13 cellular contexts compared by ENCODE assay signal in genomic region chr1:153680120-153680403, GRCh38. TPM values are rescaled to one million over a fixed set of nuclear protein-coding genes. Genes with fewer than 3 reads are reported as not detected.
A peak's percentile ranks its signal among the peaks of the same experiment; 100 is the strongest.
DNase-seq lines count a peak whose midpoint lies in the region; ATAC-seq and TF ChIP-seq lines count a peak whose summit lies in the region.
"Had no signal": no experiment of that assay in that cellular context is flagged by ENCODE, and none has a peak within 500 bp of the region (broad histone marks: within the 10 kb centered on the region; RNA-seq: fewer than 3 reads in every experiment).

No MANE protein-coding gene starts in this region.

- H3K4me3 ChIP-seq in kidney epithelial cell (ENCODE audit: low read depth, low read length) (peak overlapping the region; percentile 52), stomach smooth muscle (ENCODE audit: low read length in 2 of 2) (peak overlapping the region; percentile 72 to 73)

- H3K9ac ChIP-seq in stomach smooth muscle (ENCODE audit: low read length in 2 of 2) = no peak overlapping the region

- H3K36me3 Mint-ChIP-seq in T-helper 1 cell treated with Interleukin-12 subunit alpha and Interleukin-12 subunit beta and Interleukin-4 antibody, amounts not matched to agents 30 μg/mL and 1 μg/mL, for 36 hours (ENCODE audit: low read depth) = peaks cover 3% of the 10 kb centered on the region
- no peaks in the 10 kb centered on the region for H3K36me3 Mint-ChIP-seq in activated naive CD8-positive, alpha-beta T cell treated with anti-CD3 and anti-CD28 coated beads, Interleukin-2, amount 10 ng/mL, durations not matched to agents 7 days and 5 days

- H3K9me3 ChIP-seq in stomach smooth muscle (ENCODE audit: control insufficient read depth in 2 of 2, low read length in 2 of 2) = no peaks in the 10 kb centered on the region

- no peak for DNase-seq in T-helper 1 cell
- no peak for DNase-seq in activated naive CD8-positive, alpha-beta T cell treated with anti-CD3 and anti-CD28 coated beads, Interleukin-2, amount 10 ng/mL, durations not matched to agents 7 days and 5 days
- DNase-seq in kidney epithelial cell (ENCODE audit: low read depth) = no peak
- no peak for DNase-seq in kidney tubule cell (ENCODE audit: low spot score)
- no peak for DNase-seq in stimulated activated CD4-positive, alpha-beta T cell treated with anti-CD3 and anti-CD28 coated beads, Interleukin-1b, Interleukin-23, amount 100 ng/mL, for 48 hours
- DNase-seq: 8988T, GDM1, IMR-90 had no signal

- peak overlapping the region; percentile 76 for H3K4me3 Mint-ChIP-seq in T-helper 1 cell treated with Interleukin-12 subunit alpha and Interleukin-12 subunit beta and Interleukin-4 antibody, amounts not matched to agents 30 μg/mL and 1 μg/mL, for 36 hours
- H3K4me3 Mint-ChIP-seq in activated naive CD8-positive, alpha-beta T cell treated with anti-CD3 and anti-CD28 coated beads, Interleukin-2, amount 10 ng/mL, durations not matched to agents 7 days and 5 days = peak overlapping the region; percentile 79

- H3K36me3 ChIP-seq in kidney epithelial cell (ENCODE audit: control insufficient read depth, insufficient read depth, low read length) = no peaks in the 10 kb centered on the region
- no peaks in the 10 kb centered on the region for H3K36me3 ChIP-seq in stomach smooth muscle (ENCODE audit: control insufficient read depth in 2 of 2, insufficient read depth in 2 of 2, low read length in 2 of 2)

- POLR2A ChIA-PET in activated naive CD8-positive, alpha-beta T cell treated with anti-CD3 and anti-CD28 coated beads, Interleukin-2, amount 10 ng/mL, durations not matched to agents 7 days and 5 days (lab: Charles Lee) = interaction anchor here (2.3 kb wide), 1 partner anchor 311 kb away, joined by 6 read pairs; the partner anchor contains the start of gene RPS27

- no peak overlapping the region for H3K27ac Mint-ChIP-seq in T-helper 1 cell treated with Interleukin-12 subunit alpha and Interleukin-12 subunit beta and Interleukin-4 antibody, amounts not matched to agents 30 μg/mL and 1 μg/mL, for 36 hours
- no peak overlapping the region for H3K27ac Mint-ChIP-seq in activated naive CD8-positive, alpha-beta T cell treated with anti-CD3 and anti-CD28 coated beads, Interleukin-2, amount 10 ng/mL, durations not matched to agents 7 days and 5 days

- H3K27ac ChIP-seq in stomach smooth muscle (ENCODE audit: low read length) = no peak overlapping the region
- H3K27ac ChIP-seq: epithelial cell of prostate had no signal

- peaks cover 65% of the 10 kb centered on the region for H3K27me3 Mint-ChIP-seq in T-helper 1 cell treated with Interleukin-12 subunit alpha and Interleukin-12 subunit beta and Interleukin-4 antibody, amounts not matched to agents 30 μg/mL and 1 μg/mL, for 36 hours (ENCODE audit: low read depth)
- H3K27me3 Mint-ChIP-seq in activated naive CD8-positive, alpha-beta T cell treated with anti-CD3 and anti-CD28 coated beads, Interleukin-2, amount 10 ng/mL, durations not matched to agents 7 days and 5 days = peaks cover 56% of the 10 kb centered on the region

- H3K9me3 Mint-ChIP-seq in T-helper 1 cell treated with Interleukin-12 subunit alpha and Interleukin-12 subunit beta and Interleukin-4 antibody, amounts not matched to agents 30 μg/mL and 1 μg/mL, for 36 hours = no peaks in the 10 kb centered on the region
- H3K9me3 Mint-ChIP-seq in activated naive CD8-positive, alpha-beta T cell treated with anti-CD3 and anti-CD28 coated beads, Interleukin-2, amount 10 ng/mL, durations not matched to agents 7 days and 5 days = no peaks in the 10 kb centered on the region

- peaks cover 16% of the 10 kb centered on the region for H3K4me1 Mint-ChIP-seq in T-helper 1 cell treated with Interleukin-12 subunit alpha and Interleukin-12 subunit beta and Interleukin-4 antibody, amounts not matched to agents 30 μg/mL and 1 μg/mL, for 36 hours (ENCODE audit: low read depth)
- H3K4me1 Mint-ChIP-seq in activated naive CD8-positive, alpha-beta T cell treated with anti-CD3 and anti-CD28 coated beads, Interleukin-2, amount 10 ng/mL, durations not matched to agents 7 days and 5 days = peaks cover 20% of the 10 kb centered on the region

- ATAC-seq in activated naive CD8-positive, alpha-beta T cell treated with anti-CD3 and anti-CD28 coated beads, Interleukin-2, amount 10 ng/mL, durations not matched to agents 7 days and 5 days (ENCODE audit: low read depth) = no peak
- ATAC-seq in HG03108 (IDR thresholded peaks at IDR 0.05; ENCODE audit: unreplicated experiment) = no peak

- no peak for TF ChIP-seq CTCF in kidney epithelial cell (IDR thresholded peaks at IDR 0.05; ENCODE audit: insufficient read depth, low read length, poor library complexity, severe bottlenecking)

- peaks cover 32% of the 10 kb centered on the region for H3K27me3 ChIP-seq in kidney epithelial cell (ENCODE audit: control insufficient read depth, insufficient read depth, low read length)
- peaks cover 22 to 37% of the 10 kb centered on the region in 2 donors for H3K27me3 ChIP-seq in stomach smooth muscle (ENCODE audit: control insufficient read depth in 1 of 2, insufficient read depth in 2 of 2, low read length in 2 of 2)

- H3K4me1 ChIP-seq in stomach smooth muscle (ENCODE audit: control insufficient read depth, insufficient read depth, low read length) = peaks cover 24% of the 10 kb centered on the region

RNA-seq across cellular contexts. Expression of gene NPR1, which starts 1.6 kb away (rescaled TPM):
- not detected for total RNA-seq in activated naive CD8-positive, alpha-beta T cell treated with anti-CD3 and anti-CD28 coated beads, Interleukin-2, amount 10 ng/mL, durations not matched to agents 7 days and 5 days
- total RNA-seq in kidney epithelial cell = 2.0 and 2.1 TPM in 2 replicates
- total RNA-seq: IMR-90; T-helper 1 cell treated with Interleukin-12 subunit alpha and Interleukin-12 subunit beta and Interleukin-4 antibody, amounts not matched to agents 30 ng/mL and 1 ng/mL, for 36 hours had no signal

RNA-seq across cellular contexts. Expression of gene ILF2, which starts 9.3 kb away (rescaled TPM):
- total RNA-seq in activated naive CD8-positive, alpha-beta T cell treated with anti-CD3 and anti-CD28 coated beads, Interleukin-2, amount 10 ng/mL, durations not matched to agents 7 days and 5 days = 100 to 1,000 TPM; 141 to 142 TPM
- 231 and 250 TPM in 2 replicates for total RNA-seq in kidney epithelial cell

RNA-seq across cellular contexts. Expression of gene SNAPIN, which starts 21.6 kb away (rescaled TPM):
- 10 to 100 TPM; 37.9 TPM for total RNA-seq in activated naive CD8-positive, alpha-beta T cell treated with anti-CD3 and anti-CD28 coated beads, Interleukin-2, amount 10 ng/mL, durations not matched to agents 7 days and 5 days
- total RNA-seq in kidney epithelial cell = 61.0 and 65.0 TPM in 2 replicates

RNA-seq across cellular contexts. Expression of gene CHTOP, which starts 46.2 kb away (rescaled TPM):
- total RNA-seq in activated naive CD8-positive, alpha-beta T cell treated with anti-CD3 and anti-CD28 coated beads, Interleukin-2, amount 10 ng/mL, durations not matched to agents 7 days and 5 days = 100 to 1,000 TPM in 1 of 2 experiments, 10 to 100 TPM in 1; 98.1 to 105 TPM
- total RNA-seq in kidney epithelial cell = 54.8 and 58.1 TPM in 2 replicates

RNA-seq across cellular contexts. Expression of gene INTS3, which starts 47.8 kb away (rescaled TPM):
- 10 to 100 TPM; 53.6 to 57.2 TPM for total RNA-seq in activated naive CD8-positive, alpha-beta T cell treated with anti-CD3 and anti-CD28 coated beads, Interleukin-2, amount 10 ng/mL, durations not matched to agents 7 days and 5 days
- total RNA-seq in kidney epithelial cell = 33.8 and 36.4 TPM in 2 replicates
